In genomic region chr20:41178495-41178894, GRCh38 we compare ENCODE assay signal across 9 cellular contexts. TPM values are rescaled to one million over a fixed set of nuclear protein-coding genes. Genes with fewer than 3 reads are reported as not detected.
DNase-seq lines count a peak whose midpoint lies in the region; ATAC-seq and TF ChIP-seq lines count a peak whose summit lies in the region.
"Had no signal": no experiment of that assay in that cellular context is flagged by ENCODE, and none has a peak within 500 bp of the region (broad histone marks: within the 10 kb centered on the region; RNA-seq: fewer than 3 reads in every experiment).

No MANE protein-coding gene starts in this region.

- in situ Hi-C loops in GM23248 (cut with MboI) = loop anchor here (10.0 kb wide), 1 partner anchor 166 kb away; the partner anchor contains the start of gene LPIN3

- H3F3A ChIP-seq in GM23248 (ENCODE audit: insufficient read depth) = peaks cover 23% of the 10 kb centered on the region

- H3K9me3 ChIP-seq in GM23248 (ENCODE audit: low read depth) (no peaks in the 10 kb centered on the region), T-helper 17 cell (ENCODE audit: control insufficient read depth, low read length, poor library complexity, severe bottlenecking) (no peaks in the 10 kb centered on the region), right atrium auricular region (no peaks in the 10 kb centered on the region), skeletal muscle tissue (ENCODE audit: control insufficient read depth in 3 of 3, low read length in 3 of 3) (no peaks in the 10 kb centered on the region)

- TF ChIP-seq CTCF in right atrium auricular region (IDR thresholded peaks at IDR 0.05) (no peak), GM10266 (IDR thresholded peaks at IDR 0.05; ENCODE audit: control insufficient read depth, insufficient read depth, low read depth, missing control alignments) (no peak)

- H3K36me3 ChIP-seq in GM23248 (ENCODE audit: low read depth) (no peaks in the 10 kb centered on the region; the same call in 1 of the 2 replicates), right atrium auricular region (peaks cover 19% of the 10 kb centered on the region), skeletal muscle tissue (ENCODE audit: control insufficient read depth in 3 of 3, insufficient read depth in 3 of 3, low read length in 3 of 3) (peaks cover 13 to 23% (median 13%) of the 10 kb centered on the region in 3 donors)

- H3K36me3 Mint-ChIP-seq in T-helper 17 cell (ENCODE audit: low read depth) = peaks cover 3% of the 10 kb centered on the region

- peak overlapping the region; percentile 86 for H3K27ac ChIP-seq in GM23248
- peak overlapping the region; percentile 77 to 83 for H3K27ac ChIP-seq in right atrium auricular region
- H3K27ac ChIP-seq in skeletal muscle tissue (ENCODE audit: low read depth, low read length) = peak overlapping the region; percentile 69

- H2AFZ ChIP-seq in GM23248 = no peak overlapping the region

- no peaks in the 10 kb centered on the region for H3K27me3 Mint-ChIP-seq in T-helper 17 cell
- H3K27me3 Mint-ChIP-seq: activated B cell treated with CpG ODN at 0.5 μM for 24 hours had no signal

- H3K27me3 ChIP-seq in GM23248 (replicated peaks; ENCODE audit: insufficient read depth) (no peaks in the 10 kb centered on the region), right atrium auricular region (no peaks in the 10 kb centered on the region), skeletal muscle tissue (ENCODE audit: control insufficient read depth in 3 of 3, insufficient read depth in 3 of 3, low read length in 3 of 3) (no peaks in the 10 kb centered on the region)

- peak overlapping the region; percentile 78 for H3K27ac Mint-ChIP-seq in T-helper 17 cell
- H3K27ac Mint-ChIP-seq: activated B cell treated with CpG ODN at 0.5 μM for 24 hours had no signal

- H3K9ac ChIP-seq in GM23248 (peak overlapping the region; percentile 72), skeletal muscle tissue (ENCODE audit: low read depth in 1 of 3, low read length in 3 of 3) (no peak overlapping the region)

- peaks cover 55% of the 10 kb centered on the region for H3K79me2 ChIP-seq in GM23248 (ENCODE audit: insufficient read depth)

- H3K4me3 ChIP-seq in GM23248 = no peak overlapping the region
- H3K4me3 ChIP-seq in right atrium auricular region = no peak overlapping the region
- H3K4me3 ChIP-seq in skeletal muscle tissue (ENCODE audit: low read length in 3 of 3) = no peak overlapping the region

- H3K4me2 ChIP-seq in GM23248 (ENCODE audit: unreplicated experiment) = peak overlapping the region; percentile 61

- no peaks in the 10 kb centered on the region for H4K20me1 ChIP-seq in GM23248 (ENCODE audit: insufficient read depth)

- DNase-seq in GM23248 (no peak), T-helper 17 cell (no peak), right atrium auricular region (ENCODE audit: low spot score) (no peak), NCI-H2227 treated with DMSO at 0.1 percent for 48 hours (lab: John Stamatoyannopoulos, UW) (no peak), GM10266 (ENCODE audit: extremely low spot score) (no peak)
- DNase-seq: activated B cell treated with CpG ODN at 0.5 μM for 24 hours had no signal

- no peak for ATAC-seq in T-helper 17 cell
- ATAC-seq in GM19463 (IDR thresholded peaks at IDR 0.05; ENCODE audit: unreplicated experiment) = no peak
- ATAC-seq in GM18519 (IDR thresholded peaks at IDR 0.05; ENCODE audit: low FRiP score, unreplicated experiment) = no peak

- H3K4me1 Mint-ChIP-seq in T-helper 17 cell = peaks cover 13% of the 10 kb centered on the region
- H3K4me1 Mint-ChIP-seq: activated B cell treated with CpG ODN at 0.5 μM for 24 hours had no signal

- no peaks in the 10 kb centered on the region for H3K9me2 ChIP-seq in GM23248 (ENCODE audit: insufficient read depth)

- no peak overlapping the region for H3K4me3 Mint-ChIP-seq in T-helper 17 cell
- H3K4me3 Mint-ChIP-seq: activated B cell treated with CpG ODN at 0.5 μM for 24 hours had no signal

- 73 to 80% methylated on average over 6 of the region's 6 CpGs for WGBS in GM23248 (ENCODE audit: low coverage in 1 of 2, low lambda C conversion rate in 2 of 2, missing lambda C conversion rate in 2 of 2), 2 experiments

- peaks cover 43% of the 10 kb centered on the region for H3K4me1 ChIP-seq in GM23248 (ENCODE audit: insufficient read depth)
- peaks cover 0 to 64% of the 10 kb centered on the region in 2 donors for H3K4me1 ChIP-seq in right atrium auricular region
- H3K4me1 ChIP-seq in skeletal muscle tissue (ENCODE audit: control insufficient read depth in 3 of 3, insufficient read depth in 3 of 3, low read length in 3 of 3) = peaks cover 53 to 62% (median 57%) of the 10 kb centered on the region in 3 donors

RNA-seq across cellular contexts. Expression of gene PLCG1, which starts 41.2 kb away (rescaled TPM):
- 29.8 and 32.6 TPM in 2 replicates for total RNA-seq in GM23248 (2014; rRNA removed; shearing (Covaris generic))
- polyA plus RNA-seq in GM23248 (2016; fragmentation: Nextera tagmentation; extraction: Ambion mirVana) = 4.8 and 8.3 TPM in 2 replicates
- total RNA-seq in T-helper 17 cell (100 to 1,000 TPM; 420 to 428 TPM), right atrium auricular region (10 to 100 TPM; 24.1 to 59.5 TPM), skeletal muscle tissue (66.3 TPM)
